In the genomic region with DNA sequence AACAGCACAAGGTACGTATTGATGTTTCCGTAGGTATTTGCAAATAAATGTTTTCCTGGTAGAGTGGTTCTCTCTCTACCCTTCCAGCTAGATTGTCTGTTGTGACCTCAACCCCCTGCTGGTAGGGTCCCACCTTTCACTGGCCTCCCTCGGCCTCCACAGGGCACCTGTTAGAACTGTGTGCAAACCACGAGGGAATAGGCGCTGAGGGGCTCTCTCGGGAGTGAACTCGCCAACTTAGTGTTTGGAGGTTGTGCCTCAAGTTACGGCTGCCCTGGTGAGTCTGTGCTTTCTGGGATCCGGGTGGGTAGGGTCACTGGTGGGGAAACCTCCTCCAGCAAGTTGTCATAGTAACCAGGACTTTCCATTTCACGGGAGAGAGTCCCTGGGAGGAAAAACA, we compare ENCODE assay signal across 16 cellular contexts.
"Had no signal": no experiment of that assay in that cellular context is flagged by ENCODE, and none has a peak within 500 bp of the region (broad histone marks: within the 10 kb centered on the region; RNA-seq: fewer than 3 reads in every experiment).

No MANE protein-coding gene starts in this region.

- H3K27me3 Mint-ChIP-seq: activated naive CD8-positive, alpha-beta T cell; naive thymus-derived CD4-positive, alpha-beta T cell; stimulated activated naive CD8-positive, alpha-beta T cell treated with anti-CD3 and anti-CD28 coated beads, Interleukin-15, Interleukin-2, amounts not matched to agents 100 ng/mL and 50 ng/mL, for 24 hours had no signal

- H3K4me3 Mint-ChIP-seq: activated naive CD8-positive, alpha-beta T cell; activated T-cell treated with anti-CD3 and anti-CD28 coated beads, Interleukin-2, amount 50 U/mL, for 72 hours; naive thymus-derived CD4-positive, alpha-beta T cell; stimulated activated naive CD8-positive, alpha-beta T cell treated with anti-CD3 and anti-CD28 coated beads, Interleukin-15, Interleukin-2, amounts not matched to agents 100 ng/mL and 50 ng/mL, for 24 hours had no signal

- H3K4me1 ChIP-seq: pancreas, transverse colon had no signal

- H3K27me3 ChIP-seq: cardiac muscle cell, dorsolateral prefrontal cortex, pancreas, suprapubic skin, transverse colon had no signal

- H3K9me3 Mint-ChIP-seq: activated T-cell treated with anti-CD3 and anti-CD28 coated beads, Interleukin-2, amount 50 U/mL, for 72 hours; naive thymus-derived CD4-positive, alpha-beta T cell; stimulated activated naive CD8-positive, alpha-beta T cell treated with anti-CD3 and anti-CD28 coated beads, Interleukin-15, Interleukin-2, amounts not matched to agents 100 ng/mL and 50 ng/mL, for 24 hours had no signal

- H3K4me3 ChIP-seq: cardiac muscle cell, dorsolateral prefrontal cortex, mucosa of descending colon, pancreas, suprapubic skin, transverse colon had no signal

- ATAC-seq: activated T-cell treated with anti-CD3 and anti-CD28 coated beads, Interleukin-2, amount 50 U/mL, for 72 hours; mucosa of descending colon had no signal

- H3K36me3 ChIP-seq: cardiac muscle cell, pancreas, suprapubic skin, transverse colon had no signal

- H3K27ac Mint-ChIP-seq: activated naive CD8-positive, alpha-beta T cell had no signal

- DNase-seq: activated CD4-positive, alpha-beta T cell treated with anti-CD3 and anti-CD28 coated beads for 1 hour; activated CD4-positive, alpha-beta T cell treated with anti-CD3 and anti-CD28 coated beads, Interleukin-2, amount 50 U/mL, for 4 hours; activated T-cell treated with anti-CD3 and anti-CD28 coated beads, Interleukin-2, amount 50 U/mL, for 72 hours; left cardiac atrium; mesenchymal stem cell; mucosa of descending colon; naive thymus-derived CD4-positive, alpha-beta T cell; stimulated activated CD8-positive, alpha-beta memory T cell treated with anti-CD3 and anti-CD28 coated beads, Interleukin-4, amount 100 ng/mL, for 48 hours; transverse colon had no signal

- H3K9me3 ChIP-seq: mucosa of descending colon, pancreas, suprapubic skin, transverse colon had no signal

- H3K27ac ChIP-seq: cardiac muscle cell, pancreas, suprapubic skin, transverse colon, VCaP had no signal
